ENCODE assay signal across 8 cellular contexts in genomic region chr17:49035470-49036269, GRCh38. TPM values are rescaled to one million over a fixed set of nuclear protein-coding genes. Genes with fewer than 3 reads are reported as not detected.
DNase-seq lines count a peak whose midpoint lies in the region; ATAC-seq and TF ChIP-seq lines count a peak whose summit lies in the region.

No MANE protein-coding gene starts in this region.

- H3K27me3 ChIP-seq in HL-60 (ENCODE audit: insufficient read depth, poor library complexity, severe bottlenecking) (no peaks in the 10 kb centered on the region), SJSA1 (replicated peaks) (no peaks in the 10 kb centered on the region; the same call in 1 of the 2 replicates), aorta (ENCODE audit: control insufficient read depth in 1 of 2, insufficient read depth in 2 of 2, low read length in 1 of 2) (no peaks in the 10 kb centered on the region)

- peaks cover 42% of the 10 kb centered on the region for H3K36me3 ChIP-seq in SJSA1
- H3K36me3 ChIP-seq in aorta (ENCODE audit: control insufficient read depth in 1 of 2, insufficient read depth in 2 of 2, low read length in 1 of 2), result no peaks in the 10 kb centered on the region

- peak; percentile 22 for TF ChIP-seq CTCF in HL-60 (IDR thresholded peaks at IDR 0.05; ENCODE audit: insufficient read depth, low read length)

- no peak overlapping the region for H3K4me3 ChIP-seq in HL-60 (replicated peaks; ENCODE audit: insufficient read depth, low read length)
- no peak overlapping the region for H3K4me3 ChIP-seq in SJSA1
- no peak overlapping the region for H3K4me3 ChIP-seq in aorta (ENCODE audit: low read length in 2 of 2)

- H3K27ac ChIP-seq in HL-60 (replicated peaks) (no peak overlapping the region), SJSA1 (no peak overlapping the region), aorta (ENCODE audit: low read depth in 1 of 2, low read length in 2 of 2) (no peak overlapping the region)

- intact Hi-C loops in aorta (cut with DNase I), result loop anchor here (5.0 to 10.0 kb wide), 3 partner anchors 151 to 228 kb away; no protein-coding TSS in a partner anchor

- H3K4me1 ChIP-seq in SJSA1 (replicated peaks), result 0 out of 2 replicates have a peak, but pooled peaks cover 3% of the 10 kb centered on the region
- H3K4me1 ChIP-seq in aorta (ENCODE audit: control insufficient read depth in 1 of 2, insufficient read depth in 2 of 2, low read length in 2 of 2), result no peaks in the 10 kb centered on the region

- ATAC-seq in aorta (ENCODE audit: low FRiP score) (peak; percentile 84), HG03108 (IDR thresholded peaks at IDR 0.05; ENCODE audit: unreplicated experiment) (no peak)

- 42 to 50% methylated on average over 39 to 42 of the region's 42 CpGs for WGBS in aorta, 2 donors

- no peaks in the 10 kb centered on the region for H3K9me3 ChIP-seq in SJSA1 (replicated peaks)
- H3K9me3 ChIP-seq in aorta (ENCODE audit: control insufficient read depth, low read length), result no peaks in the 10 kb centered on the region

- peak; percentile 3 for DNase-seq in COR-L47 (lab: John Stamatoyannopoulos, UW)
- peak in 1 of 2 experiments; percentile 35 for DNase-seq in HL-60 (ENCODE audit: low read depth in 1 of 2, low spot score in 1 of 2)
- DNase-seq in SJSA1 (ENCODE audit: low read depth in 1 of 2, low spot score in 2 of 2), result peak; percentile 52 to 71
- DNase-seq in dermis blood vessel endothelial cell, result peak; percentile 78
- peak; percentile 35 for DNase-seq in mucosa of gallbladder (ENCODE audit: low spot score)
- peak; percentile 68 to 85 for DNase-seq in aorta
- DNase-seq in NCI-H1048 (lab: John Stamatoyannopoulos, UW), result no peak

RNA-seq across cellular contexts. Expression of gene IGF2BP1, which starts 38.5 kb away (rescaled TPM):
- total RNA-seq in SJSA1 (2014; rRNA removed; shearing (Covaris generic)), result 5.0 and 8.7 TPM in 2 replicates
- total RNA-seq in dermis blood vessel endothelial cell (0.51 and 0.85 TPM in 2 replicates), mucosa of gallbladder (1.1 TPM), aorta (under 1 TPM in 1 of 2 donors, not detected in 1; 0.29 TPM)
- polyA plus RNA-seq in aorta, result under 1 TPM in 1 of 2 donors, not detected in 1; 0.13 TPM
